In genomic region chr17:78915872-78916632, GRCh38 we compare ENCODE assay signal across 9 cellular contexts. TPM values are rescaled to one million over a fixed set of nuclear protein-coding genes. Genes with fewer than 3 reads are reported as not detected.
DNase-seq lines count a peak whose midpoint lies in the region; ATAC-seq and TF ChIP-seq lines count a peak whose summit lies in the region.
"Had no signal": no experiment of that assay in that cellular context is flagged by ENCODE, and none has a peak within 500 bp of the region (broad histone marks: within the 10 kb centered on the region; RNA-seq: fewer than 3 reads in every experiment).

No MANE protein-coding gene starts in this region.

- no peaks in the 10 kb centered on the region for H3K9me3 ChIP-seq in right atrium auricular region
- no peaks in the 10 kb centered on the region for H3K9me3 ChIP-seq in smooth muscle cell (replicated peaks; ENCODE audit: low read depth)

- no peak overlapping the region for H3K9ac ChIP-seq in smooth muscle cell (ENCODE audit: low read depth)

- 80% methylated on average over 17 of the region's 17 CpGs for WGBS in smooth muscle cell (ENCODE audit: low lambda C conversion rate)

- peak overlapping the region; percentile 56 for H3K4me3 Mint-ChIP-seq in activated CD8-positive, alpha-beta T cell treated with anti-CD3 and anti-CD28 coated beads for 36 hours
- no peak overlapping the region for H3K4me3 Mint-ChIP-seq in activated T-helper 17 cell treated with anti-CD3 and anti-CD28 coated beads, Interleukin-2, amount 50 U/mL, for 72 hours

- no peaks in the 10 kb centered on the region for H3K9me3 Mint-ChIP-seq in activated CD8-positive, alpha-beta T cell treated with anti-CD3 and anti-CD28 coated beads for 36 hours
- H3K9me3 Mint-ChIP-seq in activated T-helper 17 cell treated with anti-CD3 and anti-CD28 coated beads, Interleukin-2, amount 50 U/mL, for 72 hours: no peaks in the 10 kb centered on the region

- TF ChIP-seq CTCF in activated CD8-positive, alpha-beta T cell treated with anti-CD3 and anti-CD28 coated beads for 36 hours (IDR thresholded peaks at IDR 0.05): no peak
- TF ChIP-seq CTCF in right atrium auricular region (IDR thresholded peaks at IDR 0.05) (no peak), smooth muscle cell (IDR thresholded peaks at IDR 0.05; ENCODE audit: borderline replicate concordance, insufficient read depth, poor library complexity, severe bottlenecking) (no peak)

- no peaks in the 10 kb centered on the region for H3F3A ChIP-seq in smooth muscle cell (ENCODE audit: low read depth)

- POLR2A ChIA-PET in activated CD8-positive, alpha-beta T cell treated with anti-CD3 and anti-CD28 coated beads for 36 hours (lab: Charles Lee): interaction anchor here (1.1 kb wide), 1 partner anchor 12 kb away, joined by 4 read pairs; no protein-coding TSS in a partner anchor

- peaks cover 21% of the 10 kb centered on the region for H3K4me1 Mint-ChIP-seq in activated CD8-positive, alpha-beta T cell treated with anti-CD3 and anti-CD28 coated beads for 36 hours (ENCODE audit: low read depth)
- peaks cover 4% of the 10 kb centered on the region for H3K4me1 Mint-ChIP-seq in activated T-helper 17 cell treated with anti-CD3 and anti-CD28 coated beads, Interleukin-2, amount 50 U/mL, for 72 hours

- DNase-seq in HPDE6-E6E7 (ENCODE audit: extremely low spot score): peak; percentile 78
- peak; percentile 51 for DNase-seq in activated CD8-positive, alpha-beta T cell treated with anti-CD3 and anti-CD28 coated beads for 36 hours
- DNase-seq in right atrium auricular region (ENCODE audit: low spot score): peak; percentile 78
- no peak for DNase-seq in smooth muscle cell (lab: John Stamatoyannopoulos, UW; ENCODE audit: unreplicated experiment)
- no peak for DNase-seq in islet precursor cell
- no peak for DNase-seq in stimulated activated CD4-positive, alpha-beta T cell treated with anti-CD3 and anti-CD28 coated beads, Interleukin-4, amount 100 ng/mL, for 24 hours

- no peaks in the 10 kb centered on the region for H3K36me3 Mint-ChIP-seq in activated CD8-positive, alpha-beta T cell treated with anti-CD3 and anti-CD28 coated beads for 36 hours (ENCODE audit: low read depth)
- H3K36me3 Mint-ChIP-seq in activated T-helper 17 cell treated with anti-CD3 and anti-CD28 coated beads, Interleukin-2, amount 50 U/mL, for 72 hours (ENCODE audit: low read depth): no peaks in the 10 kb centered on the region

- no peak overlapping the region for H2AFZ ChIP-seq in smooth muscle cell (ENCODE audit: low read depth)

- no peaks in the 10 kb centered on the region for H3K36me3 ChIP-seq in right atrium auricular region
- no peaks in the 10 kb centered on the region for H3K36me3 ChIP-seq in smooth muscle cell (ENCODE audit: low read depth)
- H3K36me3 ChIP-seq: cardiac muscle cell had no signal

- peak overlapping the region; percentile 2 for H3K4me2 ChIP-seq in smooth muscle cell

- no peaks in the 10 kb centered on the region for H3K27me3 Mint-ChIP-seq in activated CD8-positive, alpha-beta T cell treated with anti-CD3 and anti-CD28 coated beads for 36 hours
- no peaks in the 10 kb centered on the region for H3K27me3 Mint-ChIP-seq in activated T-helper 17 cell treated with anti-CD3 and anti-CD28 coated beads, Interleukin-2, amount 50 U/mL, for 72 hours

- no peaks in the 10 kb centered on the region for H3K27me3 ChIP-seq in right atrium auricular region
- no peaks in the 10 kb centered on the region for H3K27me3 ChIP-seq in smooth muscle cell (ENCODE audit: low read depth)
- H3K27me3 ChIP-seq: cardiac muscle cell had no signal

- H3K4me3 ChIP-seq in right atrium auricular region (no peak overlapping the region), smooth muscle cell (no peak overlapping the region)
- H3K4me3 ChIP-seq: cardiac muscle cell had no signal

- H3K4me1 ChIP-seq in right atrium auricular region (peaks cover 0 to 69% of the 10 kb centered on the region in 2 donors), smooth muscle cell (ENCODE audit: low read depth) (no peaks in the 10 kb centered on the region)

- H3K27ac Mint-ChIP-seq in activated CD8-positive, alpha-beta T cell treated with anti-CD3 and anti-CD28 coated beads for 36 hours: peak overlapping the region; percentile 66
- H3K27ac Mint-ChIP-seq in activated T-helper 17 cell treated with anti-CD3 and anti-CD28 coated beads, Interleukin-2, amount 50 U/mL, for 72 hours: no peak overlapping the region

- H3K79me2 ChIP-seq in smooth muscle cell (ENCODE audit: low read depth): peaks cover 69% of the 10 kb centered on the region

- intact Hi-C loops in activated CD8-positive, alpha-beta T cell treated with anti-CD3 and anti-CD28 coated beads for 36 hours (cut with micrococcal nuclease): no loop called here

- peak; percentile 72 for ATAC-seq in activated CD8-positive, alpha-beta T cell treated with anti-CD3 and anti-CD28 coated beads for 36 hours
- ATAC-seq in GM19324 (IDR thresholded peaks at IDR 0.05; ENCODE audit: low FRiP score, unreplicated experiment): no peak
- ATAC-seq in activated T-helper 17 cell treated with anti-CD3 and anti-CD28 coated beads, Interleukin-2, amount 50 U/mL, for 72 hours (replicated peaks): no peak

- CTCF ChIA-PET in activated CD8-positive, alpha-beta T cell treated with anti-CD3 and anti-CD28 coated beads for 36 hours (lab: Charles Lee): interaction anchor here (1.0 to 2.2 kb wide), 3 partner anchors 50 to 56 kb away, joined by 3 to 8 read pairs (median 5); no protein-coding TSS in a partner anchor

- H4K20me1 ChIP-seq in smooth muscle cell (ENCODE audit: low read depth): peaks cover 87% of the 10 kb centered on the region

- peak overlapping the region; percentile 76 to 79 for H3K27ac ChIP-seq in right atrium auricular region
- H3K27ac ChIP-seq in smooth muscle cell (ENCODE audit: low read depth): peak overlapping the region; percentile 56
- H3K27ac ChIP-seq: cardiac muscle cell had no signal

RNA-seq across cellular contexts. Expression of gene TIMP2, which starts 9.1 kb away (rescaled TPM):
- total RNA-seq in activated CD8-positive, alpha-beta T cell treated with anti-CD3 and anti-CD28 coated beads for 36 hours: 1 to 10 TPM; 2.4 to 2.5 TPM
- total RNA-seq in right atrium auricular region (100 to 1,000 TPM in 1 of 2 donors, 10 to 100 TPM in 1; 99.1 to 158 TPM), smooth muscle cell (111 TPM in 2 replicates)
- polyA plus RNA-seq in smooth muscle cell: 37.8 and 40.9 TPM in 2 replicates
- under 1 TPM; 0.74 to 0.86 TPM for total RNA-seq in activated T-helper 17 cell treated with anti-CD3 and anti-CD28 coated beads, Interleukin-2, amount 50 U/mL, for 72 hours

RNA-seq across cellular contexts. Expression of gene CEP295NL, which starts 13.1 kb away (rescaled TPM):
- total RNA-seq in activated CD8-positive, alpha-beta T cell treated with anti-CD3 and anti-CD28 coated beads for 36 hours: under 1 TPM in 1 of 2 experiments, not detected in 1; 0.18 TPM
- total RNA-seq in right atrium auricular region (1 to 10 TPM in 1 of 2 donors, under 1 TPM in 1; 0.83 to 1.1 TPM), smooth muscle cell (0.85 and 1.2 TPM in 2 replicates)
- polyA plus RNA-seq in smooth muscle cell: 1.8 TPM in 1 of 2 replicates, not detected in the other
- total RNA-seq in activated T-helper 17 cell treated with anti-CD3 and anti-CD28 coated beads, Interleukin-2, amount 50 U/mL, for 72 hours: not detected
- polyA plus RNA-seq: cardiac muscle cell had no signal

Comparison
In these comparisons a context has a peak if more than half of its experiments do, and no peak if none do; other contexts are left out.
1. DNase-seq: peak in HPDE6-E6E7 (single experiment), activated CD8-positive, alpha-beta T cell treated with anti-CD3 and anti-CD28 coated beads for 36 hours (single experiment) and right atrium auricular region (single experiment); none in smooth muscle cell (single experiment), islet precursor cell (single experiment) and stimulated activated CD4-positive, alpha-beta T cell treated with anti-CD3 and anti-CD28 coated beads, Interleukin-4, amount 100 ng/mL, for 24 hours (single experiment).
2. RNA of gene TIMP2, which starts 9.1 kb away (total RNA-seq): 99.1 to 158 TPM in right atrium auricular region and 111 TPM in smooth muscle cell; 2.4 to 2.5 TPM in activated CD8-positive, alpha-beta T cell treated with anti-CD3 and anti-CD28 coated beads for 36 hours and 0.74 to 0.86 TPM in activated T-helper 17 cell treated with anti-CD3 and anti-CD28 coated beads, Interleukin-2, amount 50 U/mL, for 72 hours; every median in the first group is over 10 times any median in the second.